In the genomic region with DNA sequence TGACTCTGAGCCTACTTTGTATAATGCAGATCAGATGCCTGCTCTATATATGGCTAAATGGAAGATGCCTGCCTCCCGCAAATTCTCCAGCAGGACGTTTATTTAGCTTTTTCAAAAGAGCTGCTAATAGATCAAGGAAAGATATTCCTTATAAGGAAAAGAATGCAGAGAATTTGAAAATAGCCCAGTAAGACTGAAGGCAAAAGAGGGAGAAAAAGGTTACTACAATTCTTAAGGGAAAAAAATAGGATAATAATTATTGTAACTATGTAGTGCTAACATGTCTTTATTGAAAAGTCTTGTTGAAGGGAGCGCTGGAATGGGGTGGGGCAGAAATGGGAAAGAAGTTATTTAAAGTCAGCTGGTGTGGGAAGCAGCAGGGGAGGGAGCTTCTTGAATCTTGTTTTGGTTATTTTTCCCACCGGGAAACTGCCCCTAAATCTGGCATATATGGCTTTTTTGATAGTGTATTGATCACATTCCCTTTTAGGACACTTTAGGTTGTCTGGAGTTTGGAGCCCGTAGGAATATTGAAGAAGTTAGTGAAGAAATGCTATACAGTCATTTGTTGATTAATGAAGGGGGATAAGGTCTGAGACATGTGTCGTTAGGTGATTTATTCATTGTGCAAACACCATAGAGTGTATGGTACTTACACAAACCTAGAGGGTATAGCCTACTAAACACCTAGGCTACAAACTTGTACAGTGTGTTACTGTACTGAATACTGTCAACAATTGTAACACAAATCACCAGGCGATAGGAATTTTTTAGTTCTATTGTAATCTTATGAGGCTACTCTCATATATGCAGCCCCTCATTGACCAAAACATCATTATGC, we compare ENCODE assay signal across 10 cellular contexts. TPM values are rescaled to one million over a fixed set of nuclear protein-coding genes. Genes with fewer than 3 reads are reported as not detected.
DNase-seq lines count a peak whose midpoint lies in the region; ATAC-seq, FAIRE-seq and TF ChIP-seq lines count a peak whose summit lies in the region.
"Had no signal": no experiment of that assay in that cellular context is flagged by ENCODE, and none has a peak within 500 bp of the region (broad histone marks: within the 10 kb centered on the region; RNA-seq: fewer than 3 reads in every experiment).

No MANE protein-coding gene starts in this region.

- no peak for TF ChIP-seq POLR2A in heart left ventricle (IDR thresholded peaks at IDR 0.05)
- peak in 1 of 2 experiments; percentile 8; a peak in 2 of 3 replicates for TF ChIP-seq POLR2A in H1 (IDR thresholded peaks at IDR 0.05; ENCODE audit: control extremely low read depth in 1 of 2, low read depth in 2 of 2, low read length in 2 of 2)
- TF ChIP-seq POLR2A in vagina (IDR thresholded peaks at IDR 0.05), result no peak

- peaks cover 0 to 66% (median 0%) of the 10 kb centered on the region in 9 donors for H3K27me3 ChIP-seq in heart left ventricle
- H3K27me3 ChIP-seq in H1 (replicated peaks in 1 of 4; ENCODE audit: control insufficient read depth in 3 of 4, extremely low read depth in 1 of 4, insufficient read depth in 3 of 4, low read length in 3 of 4), result peaks cover 0 to 3% (median 0%) of the 10 kb centered on the region in 4 experiments; a peak in 2 of 7 replicates
- H3K27me3 ChIP-seq in muscle layer of duodenum (ENCODE audit: low read depth, low read length), result peaks cover 7% of the 10 kb centered on the region
- no peaks in the 10 kb centered on the region for H3K27me3 ChIP-seq in vagina

- H2BK5ac ChIP-seq in H1 (ENCODE audit: low read depth, low read length), result 0 out of 2 replicates have a peak overlapping the region, but pooled peaks have one; percentile 15

- no peak overlapping the region for H3K4ac ChIP-seq in H1 (replicated peaks; ENCODE audit: insufficient read length, low read depth, low read length)

- ATAC-seq in heart left ventricle, result no peak

- CTCF ChIA-PET in H1 (lab: Charles Lee; ENCODE audit: partially characterized antibody), result interaction anchor here (0.6 to 7.1 kb wide), 15 partner anchors 10 to 1154 kb away, joined by 3 to 58 read pairs (median 3); no protein-coding TSS in a partner anchor

- POLR2A ChIA-PET in H1 (lab: Charles Lee; ENCODE audit: partially characterized antibody), result interaction anchor here (0.6 to 30.9 kb wide), 32 partner anchors 8 to 336 kb away, joined by 3 to 635 read pairs (median 4); partner anchors contain the start of genes APH1B and RPS27L

- H3K9me3 ChIP-seq in heart left ventricle (no peaks in the 10 kb centered on the region), H1 (ENCODE audit: insufficient read depth in 2 of 2, low read depth in 1 of 2, low read length in 1 of 2) (no peaks in the 10 kb centered on the region), muscle layer of duodenum (ENCODE audit: control insufficient read depth in 1 of 2, low read length in 2 of 2) (no peaks in the 10 kb centered on the region), vagina (no peaks in the 10 kb centered on the region)

- WGBS in heart left ventricle, 4 donors, result 34 to 45% (median 42%) methylated on average over 7 of the region's 7 CpGs
- WGBS in H1 (ENCODE audit: extremely low coverage in 1 of 2, insufficient coverage in 1 of 2, insufficient read length in 1 of 2, insufficient replicate concordance in 2 of 2, low coverage in 1 of 2, low lambda C conversion rate in 2 of 2, missing lambda C conversion rate in 1 of 2), 2 experiments, result 58% methylated on average over 7 of the region's 7 CpGs; no CpG with 5 or more reads in 1 of the 2 experiments

- H2AFZ ChIP-seq in H1 (ENCODE audit: low read length), result no peak overlapping the region

- no peak overlapping the region for H3K14ac ChIP-seq in H1 (ENCODE audit: insufficient read length)

- H3K23me2 ChIP-seq in H1 (ENCODE audit: low read depth, low read length), result peaks cover 23% of the 10 kb centered on the region; the same call in 1 of the 2 replicates

- in situ Hi-C loops in KBM-7 (cut with MboI; ENCODE audit: low pct_unique_long_range_greater_than_20kb, low sequenced_read_pairs), result no loop called here

- H2BK12ac ChIP-seq in H1 (ENCODE audit: low read depth, low read length), result peak overlapping the region; percentile 6; the same call in 1 of the 2 replicates

- no peak for DNase-seq in heart left ventricle
- no peak for DNase-seq in cardiac septum (ENCODE audit: low spot score)
- DNase-seq in H1 (ENCODE audit: low read depth in 1 of 2, low spot score in 2 of 2), result no peak
- no peak for DNase-seq in vagina (ENCODE audit: extremely low spot score in 2 of 2)
- no peak for DNase-seq in T-helper 2 cell
- no peak for DNase-seq in NCI-H1092 (lab: John Stamatoyannopoulos, UW)
- no peak for DNase-seq in KBM-7
- DNase-seq: NCI-H187 treated with DMSO at 0.1 percent for 48 hours, SHP77 treated with DMSO at 0.1 percent for 48 hours had no signal

- H3K4me2 ChIP-seq in H1 (ENCODE audit: insufficient read depth in 1 of 2, low read depth in 2 of 2, low read length in 2 of 2), result peak overlapping the region; percentile 87 to 94

- TF ChIP-seq EP300 in H1 (IDR thresholded peaks at IDR 0.05; ENCODE audit: borderline replicate concordance in 1 of 2, low read depth in 2 of 2, low read length in 2 of 2), result no peak

- no peaks in the 10 kb centered on the region for H3K79me1 ChIP-seq in H1 (ENCODE audit: low read depth, low read length)

- H2BK20ac ChIP-seq in H1 (ENCODE audit: low read length), result no peak overlapping the region

- peak overlapping the region; percentile 41 to 99 (median 96) for H3K27ac ChIP-seq in heart left ventricle
- H3K27ac ChIP-seq in H1 (ENCODE audit: low read depth, low read length), result 0 out of 2 replicates have a peak overlapping the region, but pooled peaks have one; percentile 2
- H3K27ac ChIP-seq in muscle layer of duodenum (ENCODE audit: low read length), result peak overlapping the region; percentile 91
- H3K27ac ChIP-seq in vagina, result peak overlapping the region; percentile 86

- no peak overlapping the region for H4K8ac ChIP-seq in H1 (ENCODE audit: extremely low read depth, insufficient read depth, low read length)

- no peak for TF ChIP-seq CTCF in heart left ventricle (IDR thresholded peaks at IDR 0.05)
- no peak for TF ChIP-seq CTCF in H1 (IDR thresholded peaks at IDR 0.05; ENCODE audit: control extremely low read depth in 1 of 3, insufficient read depth in 1 of 3, low read depth in 1 of 3, low read length in 3 of 3)
- TF ChIP-seq CTCF in vagina (IDR thresholded peaks at IDR 0.05), result no peak

- no peak overlapping the region for H4K91ac ChIP-seq in H1 (replicated peaks; ENCODE audit: insufficient read length, low read length)

- no peak for TF ChIP-seq RAD21 in H1 (IDR thresholded peaks at IDR 0.05 in 1 of 2, conservative IDR thresholded peaks at IDR 0.05 in 1 of 2; ENCODE audit: low read depth in 2 of 2, low read length in 2 of 2)

- H4K20me1 ChIP-seq in H1 (replicated peaks in 1 of 2; ENCODE audit: control insufficient read depth in 1 of 2, insufficient read depth in 2 of 2, low read length in 2 of 2), result peaks cover 3 to 11% of the 10 kb centered on the region in 2 experiments

- no peak overlapping the region for H4K5ac ChIP-seq in H1 (ENCODE audit: insufficient read length, low read depth, low read length)

- H2BK120ac ChIP-seq in H1 (replicated peaks; ENCODE audit: low read depth, low read length), result no peak overlapping the region

- H2BK15ac ChIP-seq in H1 (ENCODE audit: low read length), result no peak overlapping the region

- FAIRE-seq in H1 (lab: Jason Lieb, UNC), result no peak

- H3K18ac ChIP-seq in H1 (ENCODE audit: extremely low read depth, low read length), result 0 out of 2 replicates have a peak overlapping the region, but pooled peaks have one; percentile 39

- no peak overlapping the region for H3K23ac ChIP-seq in H1 (ENCODE audit: insufficient read length)

- H2AK5ac ChIP-seq in H1 (ENCODE audit: low read depth, low read length), result no peak overlapping the region

- intact Hi-C loops in heart left ventricle (cut with DNase I), result loop anchor here in 9 of 10 donors (2.0 to 10.0 kb wide), 5 partner anchors 47 to 263 kb away; no protein-coding TSS in a partner anchor
- intact Hi-C loops in cardiac septum (cut with DNase I), result loop anchor here (10.0 kb wide), 1 partner anchor 229 kb away; the partner anchor contains the start of gene APH1B
- intact Hi-C loops in vagina (cut with DNase I), result no loop called here

- H3K9ac ChIP-seq in H1 (replicated peaks in 1 of 4; ENCODE audit: extremely low read depth in 1 of 4, low read depth in 3 of 4, low read length in 3 of 4), result peak overlapping the region in 1 of 4 experiments; percentile 36; a peak in 1 of 7 replicates

- peaks cover 0 to 52% (median 19%) of the 10 kb centered on the region in 9 donors for H3K36me3 ChIP-seq in heart left ventricle
- peaks cover 8 to 55% (median 22%) of the 10 kb centered on the region in 4 experiments; a peak in 7 of 8 replicates for H3K36me3 ChIP-seq in H1 (ENCODE audit: control insufficient read depth in 2 of 4, insufficient read depth in 4 of 4, low read length in 3 of 4)
- H3K36me3 ChIP-seq in muscle layer of duodenum (ENCODE audit: control insufficient read depth in 1 of 2, insufficient read depth in 2 of 2, low read length in 2 of 2), result peaks cover 7 to 12% of the 10 kb centered on the region in 2 donors
- H3K36me3 ChIP-seq in vagina, result no peaks in the 10 kb centered on the region

- no peak overlapping the region for H3K56ac ChIP-seq in H1 (replicated peaks; ENCODE audit: insufficient read length, low read depth, low read length)

- H3K79me2 ChIP-seq in H1 (ENCODE audit: control insufficient read depth in 1 of 2, insufficient read depth in 2 of 2, low read length in 2 of 2), result peaks cover 0 to 40% of the 10 kb centered on the region in 2 experiments; a peak in 3 of 4 replicates

- H3K4me3 ChIP-seq in heart left ventricle (peak overlapping the region; percentile 54 to 95 (median 85)), H1 (ENCODE audit: extremely low read depth in 1 of 4, insufficient read depth in 2 of 4, low read depth in 3 of 4, low read length in 4 of 4) (peak overlapping the region; percentile 21 to 98 (median 64); a peak in 5 of 8 replicates), muscle layer of duodenum (ENCODE audit: low read depth in 1 of 2, low read length in 2 of 2) (peak overlapping the region; percentile 72 to 84), vagina (peak overlapping the region; percentile 70 to 77)

- peaks cover 0 to 71% (median 30%) of the 10 kb centered on the region in 12 donors for H3K4me1 ChIP-seq in heart left ventricle
- H3K4me1 ChIP-seq in H1 (replicated peaks in 1 of 4; ENCODE audit: control insufficient read depth in 3 of 4, insufficient read depth in 4 of 4, low read length in 3 of 4), result peaks cover 15 to 45% (median 26%) of the 10 kb centered on the region in 4 experiments
- peaks cover 11 to 26% of the 10 kb centered on the region in 2 donors for H3K4me1 ChIP-seq in muscle layer of duodenum (ENCODE audit: control insufficient read depth in 1 of 2, insufficient read depth in 2 of 2, low read length in 2 of 2)
- H3K4me1 ChIP-seq in vagina, result peaks cover 37% of the 10 kb centered on the region

RNA-seq across cellular contexts. Expression of gene TPM1, which starts 3.1 kb away (rescaled TPM):
- total RNA-seq in heart left ventricle, result over 10,000 TPM in 7 of 9 donors, 1,000 to 10,000 TPM in 2; 9,722 to 18,689 (median 13,330) TPM
- polyA plus RNA-seq in heart left ventricle, result over 10,000 TPM; 13,651 to 16,217 TPM
- 14,297 TPM for total RNA-seq in cardiac septum
- total RNA-seq in H1 (2021; fragmentation: NEBNext Ultra II Directional; extraction: Animal tissue kit (Norgen Biotek cat#: 25700)), result 571 and 579 TPM in 2 replicates
- 246 and 258 TPM in 2 replicates for polyA plus RNA-seq in H1 (2011; rRNA removed)
- polyA plus RNA-seq in H1 (2011; cell fraction: cytosol; rRNA removed), result 481 TPM
- 537 TPM for polyA plus RNA-seq in H1 (2011; cell fraction: nucleus; rRNA removed)
- polyA plus RNA-seq in H1 (2012, experiment 1 of 2), result 409 to 588 TPM (median 457 TPM) in 4 replicates
- 113 TPM for polyA plus RNA-seq in H1 (2012, experiment 2 of 2)
- 292 TPM for polyA plus RNA-seq in H1 (2013, experiment 1 of 2)
- 291 TPM for polyA plus RNA-seq in H1 (2013, experiment 2 of 2)
- 221 and 265 TPM in 2 replicates for polyA minus RNA-seq in H1 (2011; rRNA and poly(A)+ RNA removed)
- polyA minus RNA-seq in H1 (2011; cell fraction: cytosol; rRNA and poly(A)+ RNA removed), result 225 TPM
- polyA minus RNA-seq in H1 (2011; cell fraction: nucleus; rRNA and poly(A)+ RNA removed), result 741 TPM
- 498 TPM for total RNA-seq in vagina

Comparison
In these comparisons a context has a peak if more than half of its experiments do, and no peak if none do; other contexts are left out.
1. H3K27ac ChIP-seq: peak in every context shown above with its lines; median percentile 96 in heart left ventricle; 91 in muscle layer of duodenum; 86 in vagina; 2 in H1.
2. RNA of gene TPM1, which starts 3.1 kb away (total RNA-seq): 14,297 TPM in cardiac septum (single experiment) and 9,722 to 18,689 TPM in heart left ventricle; 571 to 579 TPM in H1 and 498 TPM in vagina (single experiment); every median in the first group is over 10 times any median in the second.
3. Peak in every context shown above with its lines, with median percentiles within 50 percentile points of each other: H3K4me3 ChIP-seq.